Comparison of ENCODE assay signal across 14 cellular contexts in the genomic region with DNA sequence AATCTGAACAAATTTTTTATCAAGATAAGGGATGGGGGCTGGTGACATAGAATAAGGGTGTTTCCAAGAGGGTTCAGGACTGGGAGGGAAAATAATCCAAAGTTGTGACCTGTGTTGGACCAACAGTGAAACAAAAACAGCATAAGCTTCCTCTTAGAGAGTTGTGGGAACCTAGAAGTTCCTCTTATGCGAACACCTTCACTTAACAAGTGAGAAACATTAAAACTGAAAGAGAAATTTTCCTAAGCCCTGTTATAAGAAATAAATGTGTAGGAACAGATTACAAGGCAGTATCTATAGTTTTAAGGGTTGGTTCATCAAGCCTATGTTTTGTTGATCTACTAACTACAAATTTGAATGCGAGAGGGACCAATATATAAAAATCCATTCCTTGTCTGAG. TPM values are rescaled to one million over a fixed set of nuclear protein-coding genes. Genes with fewer than 3 reads are reported as not detected.
DNase-seq lines count a peak whose midpoint lies in the region; ATAC-seq lines count a peak whose summit lies in the region.
"Had no signal": no experiment of that assay in that cellular context is flagged by ENCODE, and none has a peak within 500 bp of the region (broad histone marks: within the 10 kb centered on the region; RNA-seq: fewer than 3 reads in every experiment).

No MANE protein-coding gene starts in this region.

- POLR2A ChIA-PET in activated CD8-positive, alpha-beta T cell treated with anti-CD3 and anti-CD28 coated beads, Interleukin-2, amount 10 ng/mL, durations not matched to agents 7 days and 5 days (lab: Charles Lee) = no interaction called here

- H3K9me3 ChIP-seq in SK-N-MC (ENCODE audit: low read depth, low read length) = no peaks in the 10 kb centered on the region
- H3K9me3 ChIP-seq: body of pancreas had no signal

- H3K4me1 Mint-ChIP-seq in activated CD8-positive, alpha-beta T cell treated with anti-CD3 and anti-CD28 coated beads, Interleukin-2, amount 10 ng/mL, durations not matched to agents 7 days and 5 days (ENCODE audit: low read depth) = no peaks in the 10 kb centered on the region

- peak; percentile 68 for ATAC-seq in GM18517 (IDR thresholded peaks at IDR 0.05; ENCODE audit: unreplicated experiment)
- ATAC-seq in GM21515 (IDR thresholded peaks at IDR 0.05; ENCODE audit: unreplicated experiment) = peak; percentile 67
- ATAC-seq in HG03066 (IDR thresholded peaks at IDR 0.05; ENCODE audit: low read depth, unreplicated experiment) = peak; percentile 67
- ATAC-seq in activated CD8-positive, alpha-beta T cell treated with anti-CD3 and anti-CD28 coated beads, Interleukin-2, amount 10 ng/mL, durations not matched to agents 7 days and 5 days = no peak
- ATAC-seq: body of pancreas; naive thymus-derived CD4-positive, alpha-beta T cell had no signal

- no peak overlapping the region for H3K9ac ChIP-seq in SK-N-MC (ENCODE audit: insufficient read length)

- H3K36me3 ChIP-seq in SK-N-MC (ENCODE audit: insufficient read depth, low read length) = no peaks in the 10 kb centered on the region

- H3K36me3 Mint-ChIP-seq in activated CD8-positive, alpha-beta T cell treated with anti-CD3 and anti-CD28 coated beads, Interleukin-2, amount 10 ng/mL, durations not matched to agents 7 days and 5 days (ENCODE audit: low read depth) = no peaks in the 10 kb centered on the region
- H3K36me3 Mint-ChIP-seq: naive thymus-derived CD4-positive, alpha-beta T cell had no signal

- no peak overlapping the region for H3K4me3 Mint-ChIP-seq in activated CD8-positive, alpha-beta T cell treated with anti-CD3 and anti-CD28 coated beads, Interleukin-2, amount 10 ng/mL, durations not matched to agents 7 days and 5 days
- H3K4me3 Mint-ChIP-seq: activated T-cell treated with anti-CD3 and anti-CD28 coated beads, Interleukin-2, amount 50 U/mL, for 24 hours; naive thymus-derived CD4-positive, alpha-beta T cell had no signal

- no peak overlapping the region for H3K27ac Mint-ChIP-seq in activated CD8-positive, alpha-beta T cell treated with anti-CD3 and anti-CD28 coated beads, Interleukin-2, amount 10 ng/mL, durations not matched to agents 7 days and 5 days
- H3K27ac Mint-ChIP-seq: activated T-cell treated with anti-CD3 and anti-CD28 coated beads, Interleukin-2, amount 50 U/mL, for 24 hours; naive thymus-derived CD4-positive, alpha-beta T cell had no signal

- CTCF ChIA-PET in activated CD8-positive, alpha-beta T cell treated with anti-CD3 and anti-CD28 coated beads, Interleukin-2, amount 10 ng/mL, durations not matched to agents 7 days and 5 days (lab: Charles Lee) = no interaction called here

- H3K27ac ChIP-seq in SK-N-MC = peak overlapping the region; percentile 9; the same call in 1 of the 2 replicates
- H3K27ac ChIP-seq: body of pancreas, PC-9 had no signal

- H3K9me3 Mint-ChIP-seq in activated CD8-positive, alpha-beta T cell treated with anti-CD3 and anti-CD28 coated beads, Interleukin-2, amount 10 ng/mL, durations not matched to agents 7 days and 5 days (ENCODE audit: insufficient read depth) = no peaks in the 10 kb centered on the region
- H3K9me3 Mint-ChIP-seq: activated T-cell treated with anti-CD3 and anti-CD28 coated beads, Interleukin-2, amount 50 U/mL, for 24 hours; naive thymus-derived CD4-positive, alpha-beta T cell had no signal

- H3K27me3 Mint-ChIP-seq in activated CD8-positive, alpha-beta T cell treated with anti-CD3 and anti-CD28 coated beads, Interleukin-2, amount 10 ng/mL, durations not matched to agents 7 days and 5 days (ENCODE audit: low read depth) = peaks cover 5% of the 10 kb centered on the region

- DNase-seq in SK-N-MC (ENCODE audit: low read depth, low spot score) (no peak), hippocampal formation (lab: John Stamatoyannopoulos, UW) (no peak), DMS114 treated with DMSO at 0.1 percent for 48 hours (lab: John Stamatoyannopoulos, UW; ENCODE audit: unreplicated experiment) (no peak), germinal center (ENCODE audit: low spot score) (no peak)
- DNase-seq in activated CD8-positive, alpha-beta T cell treated with anti-CD3 and anti-CD28 coated beads, Interleukin-2, amount 10 ng/mL, durations not matched to agents 7 days and 5 days = no peak
- DNase-seq: activated T-cell treated with anti-CD3 and anti-CD28 coated beads, Interleukin-2, amount 50 U/mL, for 24 hours; body of pancreas; erythroblast; naive thymus-derived CD4-positive, alpha-beta T cell; NCI-H1694; PC-9 had no signal

- H3K4me3 ChIP-seq in SK-N-MC = no peak overlapping the region
- H3K4me3 ChIP-seq: body of pancreas, PC-9 had no signal

RNA-seq across cellular contexts. Expression of gene LLPH, which starts 58.4 kb away (rescaled TPM):
- 10 to 100 TPM; 35.9 to 39.1 TPM for total RNA-seq in activated CD8-positive, alpha-beta T cell treated with anti-CD3 and anti-CD28 coated beads, Interleukin-2, amount 10 ng/mL, durations not matched to agents 7 days and 5 days
